In genomic region chr6:45163952-45164766, GRCh38 we compare ENCODE assay signal across 10 cellular contexts.
DNase-seq lines count a peak whose midpoint lies in the region; ATAC-seq and TF ChIP-seq lines count a peak whose summit lies in the region.
"Had no signal": no experiment of that assay in that cellular context is flagged by ENCODE, and none has a peak within 500 bp of the region (broad histone marks: within the 10 kb centered on the region; RNA-seq: fewer than 3 reads in every experiment).

No MANE protein-coding gene starts in this region.

- peaks cover 15% of the 10 kb centered on the region for H3K4me1 Mint-ChIP-seq in activated CD4-positive, alpha-beta T cell treated with anti-CD3 and anti-CD28 coated beads, Interleukin-2, amount 10 ng/mL, durations not matched to agents 7 days and 5 days

- TF ChIP-seq CTCF in stomach (IDR thresholded peaks at IDR 0.05) = no peak

- no peak overlapping the region for H3K27ac Mint-ChIP-seq in activated CD4-positive, alpha-beta T cell treated with anti-CD3 and anti-CD28 coated beads, Interleukin-2, amount 10 ng/mL, durations not matched to agents 7 days and 5 days

- no peaks in the 10 kb centered on the region for H4K20me1 ChIP-seq in Karpas-422 (ENCODE audit: insufficient read depth, low read depth, low read length)

- H3K36me3 ChIP-seq in Karpas-422 (ENCODE audit: insufficient read depth, low read length) = no peaks in the 10 kb centered on the region
- no peaks in the 10 kb centered on the region for H3K36me3 ChIP-seq in stomach

- peak; percentile 73 for DNase-seq in activated CD8-positive, alpha-beta memory T cell treated with anti-CD3 and anti-CD28 coated beads for 24 hours
- no peak for DNase-seq in activated CD8-positive, alpha-beta memory T cell treated with anti-CD3 and anti-CD28 coated beads, Interleukin-2, amount 50 U/mL, for 4 hours
- DNase-seq in activated CD4-positive, alpha-beta T cell treated with anti-CD3 and anti-CD28 coated beads, Interleukin-2, amount 10 ng/mL, durations not matched to agents 7 days and 5 days = peak; percentile 17
- DNase-seq in stimulated activated CD4-positive, alpha-beta T cell treated with anti-CD3 and anti-CD28 coated beads, Interleukin-4, amount 100 ng/mL, for 24 hours = peak; percentile 66
- DNase-seq in Karpas-422 (no peak), stomach (no peak), NCI-H524 treated with DMSO at 0.1 percent for 48 hours (lab: John Stamatoyannopoulos, UW) (no peak)
- DNase-seq: ACHN, caudate nucleus had no signal

- no peak overlapping the region for H3K4me3 ChIP-seq in Karpas-422 (ENCODE audit: low read length)
- H3K4me3 ChIP-seq in stomach = no peak overlapping the region

- H3K79me2 ChIP-seq in Karpas-422 (ENCODE audit: low read length) = no peaks in the 10 kb centered on the region

- H3K27me3 ChIP-seq in Karpas-422 (ENCODE audit: low read length) (no peaks in the 10 kb centered on the region), stomach (no peaks in the 10 kb centered on the region)

- CTCF ChIA-PET in activated CD4-positive, alpha-beta T cell treated with anti-CD3 and anti-CD28 coated beads, Interleukin-2, amount 10 ng/mL, durations not matched to agents 7 days and 5 days (lab: Charles Lee) = no interaction called here

- 85 to 97% (median 88%) methylated on average over 3 of the region's 3 CpGs for WGBS in stomach, 5 donors

- H3K9me3 ChIP-seq in Karpas-422 (ENCODE audit: low read length) (no peaks in the 10 kb centered on the region), stomach (no peaks in the 10 kb centered on the region)

- H3K9me3 Mint-ChIP-seq in activated CD4-positive, alpha-beta T cell treated with anti-CD3 and anti-CD28 coated beads, Interleukin-2, amount 10 ng/mL, durations not matched to agents 7 days and 5 days = peaks cover 14% of the 10 kb centered on the region

- H3K27ac ChIP-seq in Karpas-422 (ENCODE audit: low read length) (no peak overlapping the region), stomach (no peak overlapping the region)

- no peaks in the 10 kb centered on the region for H3K27me3 Mint-ChIP-seq in activated CD4-positive, alpha-beta T cell treated with anti-CD3 and anti-CD28 coated beads, Interleukin-2, amount 10 ng/mL, durations not matched to agents 7 days and 5 days

- no peaks in the 10 kb centered on the region for H3K4me1 ChIP-seq in Karpas-422 (ENCODE audit: low read length)
- H3K4me1 ChIP-seq in stomach = no peaks in the 10 kb centered on the region

- H3K4me3 Mint-ChIP-seq in activated CD4-positive, alpha-beta T cell treated with anti-CD3 and anti-CD28 coated beads, Interleukin-2, amount 10 ng/mL, durations not matched to agents 7 days and 5 days = no peak overlapping the region

- peak; percentile 85 for ATAC-seq in HG02852 (IDR thresholded peaks at IDR 0.05; ENCODE audit: unreplicated experiment)

- TF ChIP-seq POLR2A in stomach (IDR thresholded peaks at IDR 0.05) = no peak

- H3K4me2 ChIP-seq in Karpas-422 (ENCODE audit: low read depth, low read length, poor library complexity, severe bottlenecking) = no peak overlapping the region

- no peak for TF ChIP-seq EP300 in stomach (IDR thresholded peaks at IDR 0.05)

- H3K36me3 Mint-ChIP-seq in activated CD4-positive, alpha-beta T cell treated with anti-CD3 and anti-CD28 coated beads, Interleukin-2, amount 10 ng/mL, durations not matched to agents 7 days and 5 days (ENCODE audit: low read depth) = peaks cover 9% of the 10 kb centered on the region

- H3K9me2 ChIP-seq in Karpas-422 (replicated peaks; ENCODE audit: insufficient read depth, low read length) = no peaks in the 10 kb centered on the region

- H2AFZ ChIP-seq in Karpas-422 (ENCODE audit: low read length) = no peak overlapping the region

- intact Hi-C loops in stomach (cut with DNase I; ENCODE audit: low total_unique reads) = no loop called here

- POLR2A ChIA-PET in activated CD4-positive, alpha-beta T cell treated with anti-CD3 and anti-CD28 coated beads, Interleukin-2, amount 10 ng/mL, durations not matched to agents 7 days and 5 days (lab: Charles Lee) = no interaction called here

- no peak overlapping the region for H3K9ac ChIP-seq in Karpas-422 (ENCODE audit: low read length)

Comparison
In these comparisons a context has a peak if more than half of its experiments do, and no peak if none do; other contexts are left out.
1. DNase-seq: peak in activated CD8-positive, alpha-beta memory T cell treated with anti-CD3 and anti-CD28 coated beads for 24 hours (single experiment), activated CD4-positive, alpha-beta T cell treated with anti-CD3 and anti-CD28 coated beads, Interleukin-2, amount 10 ng/mL, durations not matched to agents 7 days and 5 days (single experiment) and stimulated activated CD4-positive, alpha-beta T cell treated with anti-CD3 and anti-CD28 coated beads, Interleukin-4, amount 100 ng/mL, for 24 hours (single experiment); none in activated CD8-positive, alpha-beta memory T cell treated with anti-CD3 and anti-CD28 coated beads, Interleukin-2, amount 50 U/mL, for 4 hours (single experiment), Karpas-422 (single experiment), stomach (single experiment) and NCI-H524 treated with DMSO at 0.1 percent for 48 hours (single experiment).